In genomic region chr9:93576296-93577044, GRCh38 we compare ENCODE assay signal across 8 cellular contexts.
DNase-seq lines count a peak whose midpoint lies in the region; ATAC-seq and TF ChIP-seq lines count a peak whose summit lies in the region.

Gene PHF2 (plus strand): TSS chr9:93576584. CDS start chr9:93576774, 190 bp downstream.

- H3K36me3 ChIP-seq in mucosa of rectum (ENCODE audit: control insufficient read depth in 2 of 2, insufficient read depth in 2 of 2, low read length in 2 of 2) = no peaks in the 10 kb centered on the region
- no peaks in the 10 kb centered on the region for H3K36me3 ChIP-seq in tibial artery

- TF ChIP-seq CTCF in epithelial cell of esophagus (IDR thresholded peaks at IDR 0.05; ENCODE audit: insufficient read depth, low read depth, low read length, missing control alignments) (no peak), tibial artery (IDR thresholded peaks at IDR 0.05) (no peak)

- H3K9ac ChIP-seq in mucosa of rectum (ENCODE audit: low read depth in 1 of 2, low read length in 2 of 2) = peak within 1 kb of the TSS; percentile 80 to 82

- no peaks in the 10 kb centered on the region for H3K27me3 ChIP-seq in mucosa of rectum (ENCODE audit: control insufficient read depth in 2 of 2, insufficient read depth in 2 of 2, low read length in 2 of 2)
- H3K27me3 ChIP-seq in tibial artery = no peaks in the 10 kb centered on the region

- H3K4me1 ChIP-seq in mucosa of rectum (ENCODE audit: control insufficient read depth in 2 of 2, insufficient read depth in 2 of 2, low read length in 2 of 2) = peaks cover 23 to 27% of the 10 kb centered on the region in 2 donors
- peaks cover 0 to 56% (median 42%) of the 10 kb centered on the region in 4 donors for H3K4me1 ChIP-seq in tibial artery

- no peak for ATAC-seq in GM19395 (IDR thresholded peaks at IDR 0.05; ENCODE audit: unreplicated experiment)

- DNase-seq in NCI-H748 (lab: John Stamatoyannopoulos, UW; ENCODE audit: unreplicated experiment) (peak; percentile 60), NCI-H748 treated with DMSO at 0.1 percent for 48 hours (lab: John Stamatoyannopoulos, UW) (no peak), HK-2 (ENCODE audit: unreplicated experiment) (peak; percentile 28), epithelial cell of esophagus (ENCODE audit: low read depth) (peak; percentile 29), tibial artery (peak in 1 of 2 donors; percentile 42)
- DNase-seq in activated CD4-positive, alpha-beta T cell treated with anti-CD3 and anti-CD28 coated beads for 48 hours = peak; percentile 40

- H3K4me3 ChIP-seq in epithelial cell of esophagus (ENCODE audit: low read length) (peak within 1 kb of the TSS; percentile 69), mucosa of rectum (ENCODE audit: low read length in 2 of 2) (peak within 1 kb of the TSS; percentile 75 to 81), tibial artery (peak within 1 kb of the TSS; percentile 73 to 84)

- H3K27ac ChIP-seq in mucosa of rectum (ENCODE audit: low read depth in 2 of 2, low read length in 2 of 2) (peak within 1 kb of the TSS; percentile 79 to 80), tibial artery (peak within 1 kb of the TSS; percentile 90 to 96)

- intact Hi-C loops in tibial artery (cut with DNase I; ENCODE audit: low total_unique reads) = no loop called here

- H3K9me3 ChIP-seq in mucosa of rectum (ENCODE audit: control insufficient read depth in 2 of 2, low read length in 2 of 2) = no peaks in the 10 kb centered on the region
- no peaks in the 10 kb centered on the region for H3K9me3 ChIP-seq in tibial artery
